ENCODE assay signal across 1 cellular context in the genomic region with DNA sequence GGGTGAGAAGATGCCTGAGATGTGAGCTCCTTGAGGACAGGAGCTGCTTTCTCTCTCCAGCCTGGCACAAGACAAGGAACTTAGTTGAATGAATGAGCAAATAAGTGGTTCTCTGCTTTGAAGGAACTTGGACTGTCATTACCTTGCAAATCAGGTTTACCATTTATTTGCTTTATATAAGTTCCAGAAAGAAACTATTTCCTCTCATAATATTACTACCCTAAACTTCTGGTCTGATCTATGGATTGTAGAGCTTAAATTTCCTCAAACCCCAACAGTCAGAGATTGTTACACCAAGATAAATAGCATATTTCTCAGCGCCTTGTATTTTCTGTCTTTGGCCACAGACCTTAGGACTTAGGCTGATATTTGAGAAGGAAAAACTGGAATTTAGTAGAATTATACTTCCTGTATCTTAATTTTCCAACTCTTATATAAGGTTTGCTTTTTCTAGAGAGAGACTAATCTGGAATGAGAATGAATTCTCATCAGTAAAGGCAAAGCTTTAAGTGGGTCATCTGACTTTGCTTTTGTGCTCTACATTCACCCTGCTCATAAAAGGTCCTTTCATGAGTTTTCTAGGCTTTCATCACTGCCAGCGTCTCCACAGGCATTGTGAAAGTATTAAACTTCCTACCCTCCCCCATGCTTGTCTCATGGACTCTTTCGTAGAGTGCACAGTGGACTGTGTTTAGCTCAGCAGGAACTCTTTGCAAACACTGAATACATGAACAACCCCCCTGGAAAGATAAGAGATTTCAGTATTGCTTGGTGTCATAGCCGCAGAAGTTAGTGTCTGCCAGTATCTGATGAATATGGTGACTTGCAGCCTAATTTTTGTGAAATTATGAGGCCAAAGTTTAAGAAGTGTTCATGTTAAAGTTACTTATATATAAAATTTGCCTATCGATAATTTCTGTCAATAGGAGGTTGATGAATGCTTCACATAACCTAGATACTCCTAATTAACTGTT.
TF ChIP-seq lines count a peak whose summit lies in the region.

No MANE protein-coding gene starts in this region.

TF ChIP-seq in HepG2, 621 proteins besides CTCF, POLR2A, EP300 and RAD21 (continued from another document and continues in another):
- TF ChIP-seq NAIF1 (CRISPR knock-in tag; IDR thresholded peaks at IDR 0.05; ENCODE audit: borderline replicate concordance) (no peak), DRAP1 (CRISPR knock-in tag; IDR thresholded peaks at IDR 0.05) (peak; percentile 85), ZNF766 (CRISPR knock-in tag; IDR thresholded peaks at IDR 0.05; ENCODE audit: borderline replicate concordance) (no peak), ZNF121 (CRISPR knock-in tag; IDR thresholded peaks at IDR 0.05) (no peak), ZNF335 (CRISPR knock-in tag; IDR thresholded peaks at IDR 0.05) (no peak; the same call in 1 of the 2 replicates), THYN1 (CRISPR knock-in tag; IDR thresholded peaks at IDR 0.05; ENCODE audit: borderline replicate concordance, low read depth) (no peak), RARA (CRISPR knock-in tag; IDR thresholded peaks at IDR 0.05) (peak; percentile 92), KDM6A (CRISPR knock-in tag; IDR thresholded peaks at IDR 0.05; ENCODE audit: low read depth) (peak; percentile 95), ZBTB14 (CRISPR knock-in tag; IDR thresholded peaks at IDR 0.05) (no peak), ZNF496 (CRISPR knock-in tag; IDR thresholded peaks at IDR 0.05; ENCODE audit: insufficient replicate concordance) (no peak), ZNF446 (CRISPR knock-in tag; IDR thresholded peaks at IDR 0.05) (no peak), MBNL3 (CRISPR knock-in tag; conservative IDR thresholded peaks at IDR 0.05) (no peak), RNF2 (conservative IDR thresholded peaks at IDR 0.05; ENCODE audit: low read depth) (no peak), KLF16 (CRISPR knock-in tag; IDR thresholded peaks at IDR 0.05) (peak in 1 of 2 experiments; percentile 87; a peak in 2 of 4 replicates), ZNF282 (IDR thresholded peaks at IDR 0.05; ENCODE audit: partially characterized antibody) (no peak), ZNF550 (CRISPR knock-in tag; IDR thresholded peaks at IDR 0.05; ENCODE audit: borderline replicate concordance) (no peak), ZBTB8A (CRISPR knock-in tag; IDR thresholded peaks at IDR 0.05; ENCODE audit: borderline replicate concordance, low read depth) (no peak), ZNF605 (CRISPR knock-in tag; IDR thresholded peaks at IDR 0.05) (no peak), TFDP2 (CRISPR knock-in tag; IDR thresholded peaks at IDR 0.05) (peak; percentile 56; the same call in 1 of the 2 replicates), ZFP62 (CRISPR knock-in tag; IDR thresholded peaks at IDR 0.05) (no peak), TBX3 (IDR thresholded peaks at IDR 0.05; ENCODE audit: borderline replicate concordance) (peak; percentile 35; the same call in 1 of the 2 replicates), ZNF253 (CRISPR knock-in tag; IDR thresholded peaks at IDR 0.05; ENCODE audit: borderline replicate concordance) (no peak), ZBTB7B (CRISPR knock-in tag; IDR thresholded peaks at IDR 0.05) (peak; percentile 82), NBN (conservative IDR thresholded peaks at IDR 0.05) (no peak), ZNF337 (CRISPR knock-in tag; IDR thresholded peaks at IDR 0.05; ENCODE audit: borderline replicate concordance, low read depth) (peak; percentile 99), HOXA3 (CRISPR knock-in tag; IDR thresholded peaks at IDR 0.05) (peak; percentile 90), JDP2 (CRISPR knock-in tag; IDR thresholded peaks at IDR 0.05; ENCODE audit: borderline replicate concordance) (no peak), ZNF709 (CRISPR knock-in tag; IDR thresholded peaks at IDR 0.05) (no peak), HCFC1 (IDR thresholded peaks at IDR 0.05; ENCODE audit: low read depth, low read length) (no peak), NCOA1 (CRISPR knock-in tag; IDR thresholded peaks at IDR 0.05) (no peak), BRF2 (CRISPR knock-in tag; IDR thresholded peaks at IDR 0.05) (0 out of 2 replicates have a peak, but pooled peaks have one; percentile 67), SETDB1 (CRISPR knock-in tag; IDR thresholded peaks at IDR 0.05; ENCODE audit: borderline replicate concordance) (no peak), MAF1 (CRISPR knock-in tag; IDR thresholded peaks at IDR 0.05; ENCODE audit: borderline replicate concordance) (0 out of 2 replicates have a peak, but pooled peaks have one; percentile 11), TEF (CRISPR knock-in tag; IDR thresholded peaks at IDR 0.05) (no peak), ZNF101 (CRISPR knock-in tag; IDR thresholded peaks at IDR 0.05; ENCODE audit: borderline replicate concordance, low read depth) (no peak), ZBTB7A (CRISPR knock-in tag; IDR thresholded peaks at IDR 0.05) (no peak), BRD4 (CRISPR knock-in tag; IDR thresholded peaks at IDR 0.05) (no peak), NFYC (CRISPR knock-in tag; IDR thresholded peaks at IDR 0.05) (peak; percentile 43; the same call in 1 of the 2 replicates), SCMH1 (CRISPR knock-in tag; IDR thresholded peaks at IDR 0.05; ENCODE audit: borderline replicate concordance) (no peak), RCOR2 (CRISPR knock-in tag; IDR thresholded peaks at IDR 0.05) (peak; percentile 81; the same call in 1 of the 2 replicates), PRPF4 (IDR thresholded peaks at IDR 0.05; ENCODE audit: low read depth, low read length, poor library complexity, severe bottlenecking) (peak; percentile 95), AHDC1 (CRISPR knock-in tag; IDR thresholded peaks at IDR 0.05; ENCODE audit: borderline replicate concordance) (peak; percentile 94), SMAD9 (CRISPR knock-in tag; IDR thresholded peaks at IDR 0.05) (no peak), ZNF484 (CRISPR knock-in tag; IDR thresholded peaks at IDR 0.05; ENCODE audit: borderline replicate concordance, low read depth) (no peak), PAF1 (CRISPR knock-in tag; IDR thresholded peaks at IDR 0.05) (no peak), SATB2 (CRISPR knock-in tag; IDR thresholded peaks at IDR 0.05) (no peak), ZNF547 (CRISPR knock-in tag; IDR thresholded peaks at IDR 0.05) (0 out of 2 replicates have a peak, but pooled peaks have one; percentile 62)
- TF ChIP-seq, protein P1, sequence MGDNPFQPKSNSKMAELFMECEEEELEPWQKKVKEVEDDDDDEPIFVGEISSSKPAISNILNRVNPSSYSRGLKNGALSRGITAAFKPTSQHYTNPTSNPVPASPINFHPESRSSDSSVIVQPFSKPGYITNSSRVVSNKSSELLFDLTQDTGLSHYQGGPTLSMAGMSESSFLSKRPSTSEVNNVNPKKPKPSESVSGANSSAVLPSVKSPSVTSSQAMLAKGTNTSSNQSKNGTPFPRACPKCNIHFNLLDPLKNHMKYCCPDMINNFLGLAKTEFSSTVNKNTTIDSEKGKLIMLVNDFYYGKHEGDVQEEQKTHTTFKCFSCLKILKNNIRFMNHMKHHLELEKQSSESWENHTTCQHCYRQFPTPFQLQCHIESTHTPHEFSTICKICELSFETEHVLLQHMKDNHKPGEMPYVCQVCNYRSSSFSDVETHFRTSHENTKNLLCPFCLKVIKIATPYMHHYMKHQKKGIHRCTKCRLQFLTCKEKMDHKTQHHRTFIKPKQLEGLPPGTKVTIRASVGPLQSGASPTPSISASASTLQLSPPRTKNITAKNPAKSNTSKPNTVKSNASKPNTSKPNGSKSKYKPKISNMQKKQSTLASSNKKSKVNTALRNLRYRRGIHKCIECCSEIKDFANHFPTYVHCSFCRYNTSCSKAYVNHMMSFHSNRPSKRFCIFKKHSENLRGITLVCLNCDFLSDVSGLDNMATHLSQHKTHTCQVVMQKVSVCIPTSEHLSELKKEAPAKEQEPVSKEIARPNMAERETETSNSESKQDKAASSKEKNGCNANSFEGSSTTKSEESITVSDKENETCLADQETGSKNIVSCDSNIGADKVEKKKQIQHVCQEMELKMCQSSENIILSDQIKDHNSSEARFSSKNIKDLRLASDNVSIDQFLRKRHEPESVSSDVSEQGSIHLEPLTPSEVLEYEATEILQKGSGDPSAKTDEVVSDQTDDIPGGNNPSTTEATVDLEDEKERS (CRISPR knock-in tag; IDR thresholded peaks at IDR 0.05) = peak; percentile 84
- TF ChIP-seq, protein P2, sequence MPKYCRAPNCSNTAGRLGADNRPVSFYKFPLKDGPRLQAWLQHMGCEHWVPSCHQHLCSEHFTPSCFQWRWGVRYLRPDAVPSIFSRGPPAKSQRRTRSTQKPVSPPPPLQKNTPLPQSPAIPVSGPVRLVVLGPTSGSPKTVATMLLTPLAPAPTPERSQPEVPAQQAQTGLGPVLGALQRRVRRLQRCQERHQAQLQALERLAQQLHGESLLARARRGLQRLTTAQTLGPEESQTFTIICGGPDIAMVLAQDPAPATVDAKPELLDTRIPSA (CRISPR knock-in tag; IDR thresholded peaks at IDR 0.05; ENCODE audit: borderline replicate concordance) = no peak
